Comparison of ENCODE assay signal across 21 cellular contexts in genomic region chr6:2215342-2215741, GRCh38. TPM values are rescaled to one million over a fixed set of nuclear protein-coding genes. Genes with fewer than 3 reads are reported as not detected.
DNase-seq lines count a peak whose midpoint lies in the region; ATAC-seq, FAIRE-seq and TF ChIP-seq lines count a peak whose summit lies in the region.
"Had no signal": no experiment of that assay in that cellular context is flagged by ENCODE, and none has a peak within 500 bp of the region (broad histone marks: within the 10 kb centered on the region; RNA-seq: fewer than 3 reads in every experiment).

No MANE protein-coding gene starts in this region.

- TF ChIP-seq POLR2A in H54 (IDR thresholded peaks at IDR 0.05; ENCODE audit: low read depth, low read length): no peak

- H3K79me2 ChIP-seq in astrocyte (ENCODE audit: insufficient read depth, low read length): no peaks in the 10 kb centered on the region

- H3K27ac ChIP-seq in astrocyte (ENCODE audit: low read depth, low read length): no peak overlapping the region
- H3K27ac ChIP-seq: SK-N-MC had no signal

- H3K4me3 ChIP-seq in MG63: no peak overlapping the region
- H3K4me3 ChIP-seq in astrocyte (ENCODE audit: insufficient read depth, low read depth, low read length): no peak overlapping the region
- H3K4me3 ChIP-seq in foreskin fibroblast (ENCODE audit: low read depth in 1 of 2, low read length in 2 of 2): no peak overlapping the region
- H3K4me3 ChIP-seq: SK-N-MC had no signal

- DNase-seq in H54 (ENCODE audit: insufficient read length, low spot score): no peak
- DNase-seq in MG63: peak; percentile 30
- DNase-seq in astrocyte (ENCODE audit: low read depth): no peak
- peak; percentile 24 for DNase-seq in iris pigment epithelial cell (ENCODE audit: low read depth)
- DNase-seq in NCI-H774 (lab: John Stamatoyannopoulos, UW): no peak
- no peak for DNase-seq in foreskin fibroblast
- DNase-seq: ACHN; C1 segment of cervical spinal cord; CD8-positive, alpha-beta memory T cell; DMS79; H9; NCI-H1417 treated with DMSO at 0.1 percent for 48 hours; NCI-H187 treated with DMSO at 0.1 percent for 48 hours; NCI-H226; NCI-H524 had no signal

- no peaks in the 10 kb centered on the region for H3K9me3 ChIP-seq in MG63
- no peaks in the 10 kb centered on the region for H3K9me3 ChIP-seq in astrocyte (ENCODE audit: insufficient read depth, low read depth, low read length)

- peak; percentile 50 for FAIRE-seq in H54 (lab: Jason Lieb, UNC)
- no peak for FAIRE-seq in astrocyte (lab: Jason Lieb, UNC)
- FAIRE-seq: D721Med had no signal

- ATAC-seq in GM21526 (IDR thresholded peaks at IDR 0.05; ENCODE audit: low FRiP score, unreplicated experiment) (no peak), GM21825 (IDR thresholded peaks at IDR 0.05; ENCODE audit: unreplicated experiment) (no peak)
- ATAC-seq: Panc1, Right ventricle myocardium inferior had no signal

- no peak overlapping the region for H3K27ac Mint-ChIP-seq in astrocyte (ENCODE audit: unreplicated experiment)
- H3K27ac Mint-ChIP-seq: CD8-positive, alpha-beta memory T cell; H9 had no signal

- no peak overlapping the region for H2AFZ ChIP-seq in astrocyte (ENCODE audit: low read depth, low read length)

- H3K27me3 Mint-ChIP-seq in astrocyte (ENCODE audit: low read depth, unreplicated experiment): no peaks in the 10 kb centered on the region

- no peaks in the 10 kb centered on the region for H3K9me3 Mint-ChIP-seq in astrocyte (ENCODE audit: unreplicated experiment)
- H3K9me3 Mint-ChIP-seq: CD8-positive, alpha-beta memory T cell; H9 had no signal

- no peak overlapping the region for H3K9ac ChIP-seq in astrocyte (ENCODE audit: low read length)

- TF ChIP-seq CTCF in astrocyte (IDR thresholded peaks at IDR 0.05; ENCODE audit: insufficient read depth, low read depth, low read length): no peak
- TF ChIP-seq CTCF in foreskin fibroblast (IDR thresholded peaks at IDR 0.05; ENCODE audit: low read depth, low read length): no peak

- peaks cover 10% of the 10 kb centered on the region for H4K20me1 ChIP-seq in astrocyte (ENCODE audit: insufficient read depth, low read length)

- no peaks in the 10 kb centered on the region for H3K27me3 ChIP-seq in MG63
- no peaks in the 10 kb centered on the region for H3K27me3 ChIP-seq in astrocyte (ENCODE audit: insufficient read depth, low read length)

- H3K36me3 ChIP-seq in MG63 (no peaks in the 10 kb centered on the region), astrocyte (ENCODE audit: insufficient read depth, low read length) (no peaks in the 10 kb centered on the region)

- H3K36me3 Mint-ChIP-seq in astrocyte (ENCODE audit: low read depth, unreplicated experiment): no peaks in the 10 kb centered on the region
- H3K36me3 Mint-ChIP-seq: CD8-positive, alpha-beta memory T cell had no signal

- H3K4me2 ChIP-seq in astrocyte (ENCODE audit: low read length): peak overlapping the region; percentile 1

- H3K4me1 Mint-ChIP-seq in astrocyte (ENCODE audit: low read depth, unreplicated experiment): no peaks in the 10 kb centered on the region

- no peak overlapping the region for H3K4me3 Mint-ChIP-seq in astrocyte (ENCODE audit: unreplicated experiment)
- H3K4me3 Mint-ChIP-seq: CD8-positive, alpha-beta memory T cell; H9 had no signal

- peaks cover 2% of the 10 kb centered on the region for H3K4me1 ChIP-seq in astrocyte (ENCODE audit: insufficient read depth, low read length)

RNA-seq across cellular contexts. Expression of gene GMDS, which starts 30.1 kb away (rescaled TPM):
- total RNA-seq in MG63 (2014; rRNA removed; shearing (Covaris generic); ENCODE audit: low replicate concordance): 0.22 and 1.8 TPM in 2 replicates
- 9.4 and 12.3 TPM in 2 replicates for total RNA-seq in astrocyte

Comparison
In these comparisons a context has a peak if more than half of its experiments do, and no peak if none do; other contexts are left out.
1. DNase-seq: peak in MG63 (single experiment) and iris pigment epithelial cell (single experiment); none in H54 (single experiment), astrocyte (single experiment), NCI-H774 (single experiment) and foreskin fibroblast (0 of 2).